9 cellular contexts compared by ENCODE assay signal in the genomic region with DNA sequence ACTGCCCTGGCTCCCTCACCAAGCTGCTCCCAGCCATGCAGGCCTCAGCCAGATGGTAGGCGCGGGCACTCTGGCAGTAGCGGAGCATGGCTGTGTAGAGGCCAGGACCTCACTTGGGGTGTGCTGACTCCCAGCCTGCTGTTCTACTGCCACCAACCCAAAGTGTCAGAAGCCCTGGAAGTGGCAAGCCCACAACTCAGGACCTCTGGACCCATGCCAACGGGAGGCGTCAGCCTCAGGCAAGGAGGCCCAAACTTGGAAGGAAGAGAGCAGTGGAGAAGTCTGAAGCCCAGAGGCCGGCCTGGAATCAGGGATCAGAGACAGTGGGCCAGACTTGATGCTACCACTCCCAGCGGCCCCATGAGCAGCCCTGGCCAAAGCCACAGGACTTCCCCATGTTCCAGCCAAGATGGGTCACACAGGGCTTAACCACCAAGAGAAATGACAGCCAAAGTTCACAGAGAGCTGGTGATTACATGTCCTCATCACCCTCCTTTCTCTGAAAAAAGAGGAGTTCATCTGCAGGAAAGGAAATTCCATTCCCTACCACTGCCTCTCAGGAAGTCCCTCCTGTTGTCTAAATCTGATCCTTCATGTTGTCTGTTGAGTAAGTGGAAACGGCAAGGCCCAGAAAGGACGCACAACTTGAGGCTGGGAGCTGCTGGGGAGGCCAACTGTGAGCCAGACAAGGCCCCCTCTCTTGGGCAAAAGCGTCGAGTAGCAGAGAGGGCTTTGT. TPM values are rescaled to one million over a fixed set of nuclear protein-coding genes. Genes with fewer than 3 reads are reported as not detected.
DNase-seq lines count a peak whose midpoint lies in the region; ATAC-seq, FAIRE-seq and TF ChIP-seq lines count a peak whose summit lies in the region.
"Had no signal": no experiment of that assay in that cellular context is flagged by ENCODE, and none has a peak within 500 bp of the region (broad histone marks: within the 10 kb centered on the region; RNA-seq: fewer than 3 reads in every experiment).

No MANE protein-coding gene starts in this region.

- ATAC-seq in psoas muscle (peak in 1 of 4 donors; percentile 33), HG03108 (IDR thresholded peaks at IDR 0.05; ENCODE audit: unreplicated experiment) (no peak), HG02588 (IDR thresholded peaks at IDR 0.05; ENCODE audit: unreplicated experiment) (no peak), HG03442 (IDR thresholded peaks at IDR 0.05; ENCODE audit: unreplicated experiment) (no peak)
- ATAC-seq: left colon had no signal

- DNase-seq in DMS 273 treated with DMSO at 0.1 percent for 48 hours (lab: John Stamatoyannopoulos, UW) (peak; percentile 51), RCC 7860 (ENCODE audit: low spot score) (peak; percentile 15), fibroblast of pulmonary artery (ENCODE audit: low read depth) (peak; percentile 62), psoas muscle (peak; percentile 68 to 75), NCI-H82 (lab: John Stamatoyannopoulos, UW) (no peak)

- no peaks in the 10 kb centered on the region for H3K27me3 ChIP-seq in psoas muscle (ENCODE audit: insufficient read depth in 3 of 3, low read length in 2 of 3)

- peaks cover 28% of the 10 kb centered on the region for H3K4me1 ChIP-seq in psoas muscle

- TF ChIP-seq CTCF in fibroblast of pulmonary artery (IDR thresholded peaks at IDR 0.05; ENCODE audit: low read length, missing control alignments) (no peak), psoas muscle (IDR thresholded peaks at IDR 0.05) (no peak)

- 61 to 67% (median 61%) methylated on average over 11 of the region's 11 CpGs for WGBS in psoas muscle, 3 donors

- no peak overlapping the region for H3K4me3 ChIP-seq in fibroblast of pulmonary artery (replicated peaks; ENCODE audit: low read depth, low read length)
- no peak overlapping the region for H3K4me3 ChIP-seq in psoas muscle

- no peaks in the 10 kb centered on the region for H3K36me3 ChIP-seq in psoas muscle (ENCODE audit: insufficient read depth in 1 of 2, low read depth in 1 of 2)

- FAIRE-seq in RCC 7860 (lab: Jason Lieb, UNC), result no peak

- intact Hi-C loops in psoas muscle (cut with DNase I), result no loop called here

- H3K27ac ChIP-seq in psoas muscle, result peak overlapping the region; percentile 58

- no peaks in the 10 kb centered on the region for H3K9me3 ChIP-seq in psoas muscle

RNA-seq across cellular contexts. Expression of a gene that starts 4.4 kb away (rescaled TPM):
- total RNA-seq in psoas muscle, result 10 to 100 TPM in 1 of 4 donors, 1 to 10 TPM in 3; 7.4 to 17.3 (median 9.0) TPM
- polyA plus RNA-seq in psoas muscle, result 1 to 10 TPM; 3.6 to 3.8 (median 3.8) TPM

RNA-seq across cellular contexts. Expression of a gene that starts 52.2 kb away (rescaled TPM):
- 1,000 to 10,000 TPM in 2 of 4 donors, 100 to 1,000 TPM in 2; 807 to 1,216 (median 929) TPM for total RNA-seq in psoas muscle
- 1,000 to 10,000 TPM; 1,619 to 2,132 (median 1,802) TPM for polyA plus RNA-seq in psoas muscle
